ENCODE assay signal across 8 cellular contexts in genomic region chr6:7085911-7086310, GRCh38. TPM values are rescaled to one million over a fixed set of nuclear protein-coding genes. Genes with fewer than 3 reads are reported as not detected.
DNase-seq lines count a peak whose midpoint lies in the region; ATAC-seq and TF ChIP-seq lines count a peak whose summit lies in the region.

No MANE protein-coding gene starts in this region.

- peak; percentile 28 for ATAC-seq in GM21360 (IDR thresholded peaks at IDR 0.05; ENCODE audit: unreplicated experiment)
- ATAC-seq in thoracic aorta (ENCODE audit: insufficient number of reproducible peaks, low FRiP score, low read depth) = no peak
- ATAC-seq in HG03457 (IDR thresholded peaks at IDR 0.05; ENCODE audit: unreplicated experiment) = no peak

- no peaks in the 10 kb centered on the region for H3K36me3 ChIP-seq in thoracic aorta

- H3K9me3 ChIP-seq in thoracic aorta = no peaks in the 10 kb centered on the region

- peaks cover 5 to 6% of the 10 kb centered on the region in 2 donors for H3K4me1 ChIP-seq in thoracic aorta (ENCODE audit: control insufficient read depth in 1 of 2, low read depth in 2 of 2)

- TF ChIP-seq CTCF in thoracic aorta (IDR thresholded peaks at IDR 0.05) = no peak

- DNase-seq in DMS79 treated with DMSO at 0.1 percent for 48 hours (lab: John Stamatoyannopoulos, UW) (peak; percentile 12), NCI-H1105 treated with DMSO at 0.1 percent for 48 hours (lab: John Stamatoyannopoulos, UW) (peak; percentile 70), fibroblast of gingiva (ENCODE audit: low read depth) (peak; percentile 10), thoracic aorta (ENCODE audit: low spot score) (peak; percentile 11), cerebellar cortex (ENCODE audit: low spot score) (no peak), mucosa of gallbladder (ENCODE audit: low spot score) (no peak)

- H3K27me3 ChIP-seq in thoracic aorta (replicated peaks; ENCODE audit: insufficient read depth) = no peaks in the 10 kb centered on the region

- H3K4me3 ChIP-seq in thoracic aorta = no peak overlapping the region

- H3K27ac ChIP-seq in thoracic aorta = no peak overlapping the region

RNA-seq across cellular contexts. Expression of gene RREB1, which starts 21.9 kb away (rescaled TPM):
- total RNA-seq in thoracic aorta (10 to 100 TPM; 30.6 to 39.3 TPM), mucosa of gallbladder (74.3 TPM)

Comparison
In these comparisons a context has a peak if more than half of its experiments do, and no peak if none do; other contexts are left out.
1. DNase-seq: peak in DMS79 treated with DMSO at 0.1 percent for 48 hours (single experiment), NCI-H1105 treated with DMSO at 0.1 percent for 48 hours (single experiment), fibroblast of gingiva (single experiment) and thoracic aorta (single experiment); none in cerebellar cortex (single experiment) and mucosa of gallbladder (single experiment).